23 cellular contexts compared by ENCODE assay signal in the genomic region with DNA sequence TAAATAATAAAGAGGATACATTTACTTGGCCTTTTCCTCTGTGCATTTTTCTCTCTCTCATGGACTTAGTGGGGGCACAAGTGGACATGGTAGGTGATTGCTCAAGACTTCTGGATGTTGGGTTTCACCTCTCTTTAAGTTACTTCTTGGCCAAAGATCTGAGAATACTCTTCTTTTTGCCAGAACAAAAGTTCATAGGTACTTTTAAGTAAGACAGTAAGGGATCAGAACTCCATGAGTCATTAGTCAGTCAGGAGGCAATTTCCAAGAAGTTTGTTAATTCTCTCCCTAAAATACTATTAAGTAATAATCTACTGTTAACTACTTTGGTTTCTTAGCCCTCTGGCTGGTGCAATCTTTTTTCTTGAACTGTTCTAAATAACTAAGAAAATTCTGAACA.
"Had no signal": no experiment of that assay in that cellular context is flagged by ENCODE, and none has a peak within 500 bp of the region (broad histone marks: within the 10 kb centered on the region; RNA-seq: fewer than 3 reads in every experiment).

No MANE protein-coding gene starts in this region.

- H3K27ac Mint-ChIP-seq: endodermal cell; immature natural killer cell; naive B cell; neural progenitor cell; stimulated activated naive B cell treated with anti-CD40 and anti-IgM and Interleukin-4, amounts not matched to agents 10 μg/mL and 1 μg/mL and 100 μg/mL, for 72 hours; T-helper 1 cell treated with Interleukin-12 subunit alpha and Interleukin-12 subunit beta and Interleukin-4 antibody, amounts not matched to agents 30 μg/mL and 1 μg/mL, for 36 hours had no signal

- H3K9me3 Mint-ChIP-seq: endodermal cell; immature natural killer cell; naive B cell; neural progenitor cell; T-helper 1 cell treated with Interleukin-12 subunit alpha and Interleukin-12 subunit beta and Interleukin-4 antibody, amounts not matched to agents 30 μg/mL and 1 μg/mL, for 36 hours had no signal

- H3K27me3 Mint-ChIP-seq: naive B cell; stimulated activated naive B cell treated with anti-CD40 and anti-IgM and Interleukin-4, amounts not matched to agents 10 μg/mL and 1 μg/mL and 100 μg/mL, for 72 hours had no signal

- H3K9me3 ChIP-seq: mucosa of descending colon, psoas muscle, right lobe of liver, spleen, thoracic aorta, upper lobe of right lung had no signal

- H3K27me3 ChIP-seq: neural progenitor cell, right lobe of liver, spleen, upper lobe of right lung had no signal

- DNase-seq: activated CD4-positive, alpha-beta T cell treated with anti-CD3 and anti-CD28 coated beads for 1 hour; activated CD8-positive, alpha-beta memory T cell treated with anti-CD3 and anti-CD28 coated beads for 24 hours; activated CD8-positive, alpha-beta memory T cell treated with anti-CD3 and anti-CD28 coated beads, Interleukin-2, amount 50 U/mL, for 48 hours; activated effector memory CD4-positive, alpha-beta T cell treated with Interleukin-2 at 50 U/mL for 16 hours; activated naive CD4-positive, alpha-beta T cell treated with anti-CD3 and anti-CD28 coated beads, Interleukin-2, amount 50 U/mL, for 16 hours; activated T-cell treated with anti-CD3 and anti-CD28 coated beads, Interleukin-2, amount 50 U/mL, for 48 hours; caudate nucleus; endodermal cell; erythroblast; immature natural killer cell; mesenchymal stem cell; mucosa of descending colon; naive B cell; psoas muscle; right lobe of liver; spleen; stimulated activated CD4-positive, alpha-beta T cell treated with anti-CD3 and anti-CD28 coated beads, Interleukin-4, amount 100 ng/mL, for 4 hours; stimulated activated naive B cell treated with anti-CD40 and anti-IgM and Interleukin-4, amounts not matched to agents 10 μg/mL and 1 μg/mL and 100 μg/mL, for 72 hours; upper lobe of right lung; WERI-Rb-1 had no signal

- H3K27ac ChIP-seq: neural progenitor cell, psoas muscle, right lobe of liver, spleen, thoracic aorta, upper lobe of right lung, WERI-Rb-1 had no signal

- H3K36me3 ChIP-seq: neural progenitor cell, right lobe of liver, spleen, thoracic aorta, upper lobe of right lung, WERI-Rb-1 had no signal

- H2AFZ ChIP-seq: neural progenitor cell had no signal

- H3K36me3 Mint-ChIP-seq: immature natural killer cell; naive B cell; stimulated activated naive B cell treated with anti-CD40 and anti-IgM and Interleukin-4, amounts not matched to agents 10 μg/mL and 1 μg/mL and 100 μg/mL, for 72 hours had no signal

- H3K4me3 Mint-ChIP-seq: endodermal cell; immature natural killer cell; naive B cell; neural progenitor cell; stimulated activated naive B cell treated with anti-CD40 and anti-IgM and Interleukin-4, amounts not matched to agents 10 μg/mL and 1 μg/mL and 100 μg/mL, for 72 hours; T-helper 1 cell treated with Interleukin-12 subunit alpha and Interleukin-12 subunit beta and Interleukin-4 antibody, amounts not matched to agents 30 μg/mL and 1 μg/mL, for 36 hours had no signal

- H3K4me1 Mint-ChIP-seq: immature natural killer cell had no signal

- H3K4me2 ChIP-seq: neural progenitor cell had no signal

- H3K9ac ChIP-seq: neural progenitor cell had no signal

- ATAC-seq: mucosa of descending colon; psoas muscle; right lobe of liver; stimulated activated naive B cell treated with anti-CD40 and anti-IgM and Interleukin-4, amounts not matched to agents 10 μg/mL and 1 μg/mL and 100 μg/mL, for 72 hours; upper lobe of right lung had no signal

- H3K4me1 ChIP-seq: psoas muscle, right lobe of liver, upper lobe of right lung had no signal

- H3K4me3 ChIP-seq: mucosa of descending colon, neural progenitor cell, psoas muscle, right lobe of liver, spleen, thoracic aorta, upper lobe of right lung had no signal
